ENCODE assay signal across 18 cellular contexts in the genomic region with DNA sequence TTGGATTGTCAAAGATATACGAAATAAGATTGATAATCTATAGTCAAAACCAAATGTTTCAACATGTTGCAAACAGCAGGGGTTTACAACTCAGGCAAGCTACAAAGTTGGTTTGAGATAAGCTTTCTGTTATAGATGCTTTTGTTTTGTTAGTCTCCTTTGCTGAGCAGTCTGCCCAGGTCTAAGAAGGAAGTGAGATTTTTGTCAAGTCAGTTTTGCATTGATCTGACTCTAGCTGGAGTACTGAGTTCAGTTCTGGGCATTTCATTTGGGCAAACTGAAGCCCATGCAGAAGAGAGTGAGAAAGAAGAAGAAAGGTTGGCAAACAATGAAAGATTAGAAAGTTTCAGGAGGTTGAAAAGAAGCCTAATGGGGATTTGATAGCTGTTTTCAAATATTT.
"Had no signal": no experiment of that assay in that cellular context is flagged by ENCODE, and none has a peak within 500 bp of the region (broad histone marks: within the 10 kb centered on the region; RNA-seq: fewer than 3 reads in every experiment).

No MANE protein-coding gene starts in this region.

- H3K27me3 ChIP-seq: colonic mucosa, esophagus muscularis mucosa, hepatocyte, left lung, right atrium auricular region, transverse colon had no signal

- H3K4me1 ChIP-seq: colonic mucosa, esophagus muscularis mucosa, left lung, right atrium auricular region, transverse colon had no signal

- H3K27ac ChIP-seq: colonic mucosa, esophagus muscularis mucosa, hepatocyte, left lung, right atrium auricular region, transverse colon had no signal

- H3K4me3 ChIP-seq: colonic mucosa, esophagus muscularis mucosa, hepatocyte, left lung, right atrium auricular region, smooth muscle cell, transverse colon had no signal

- DNase-seq: activated CD4-positive, alpha-beta T cell treated with anti-CD3 and anti-CD28 coated beads, Interleukin-2, amount 10 ng/mL, durations not matched to agents 7 days and 5 days; activated gamma-delta T cell treated with Interleukin-2 at 50 U/mL for 16 hours; activated naive CD8-positive, alpha-beta T cell treated with anti-CD3 and anti-CD28 coated beads for 36 hours; amygdala; central memory CD4-positive, alpha-beta T cell; colonic mucosa; left lung; naive thymus-derived CD8-positive, alpha-beta T cell; nucleus accumbens; stimulated activated CD4-positive, alpha-beta T cell treated with anti-CD3 and anti-CD28 coated beads, Interleukin-4, amount 100 ng/mL, for 4 hours; stimulated activated CD8-positive, alpha-beta memory T cell treated with anti-CD3 and anti-CD28 coated beads, Interleukin-4, amount 100 ng/mL, for 48 hours; stimulated activated naive CD4-positive, alpha-beta T cell treated with Interleukin-2 at 50 U/mL for 16 hours; transverse colon had no signal

- FAIRE-seq: keratinocyte had no signal

- H3K4me2 ChIP-seq: hepatocyte, smooth muscle cell had no signal

- H3K9me3 ChIP-seq: colonic mucosa, esophagus muscularis mucosa, left lung, right atrium auricular region, transverse colon had no signal

- H2AFZ ChIP-seq: hepatocyte had no signal

- H3K36me3 ChIP-seq: colonic mucosa, esophagus muscularis mucosa, left lung, right atrium auricular region, transverse colon had no signal

- H3K79me2 ChIP-seq: hepatocyte had no signal

- ATAC-seq: left lung; naive thymus-derived CD8-positive, alpha-beta T cell had no signal
